ENCODE assay signal across 28 cellular contexts in the genomic region with DNA sequence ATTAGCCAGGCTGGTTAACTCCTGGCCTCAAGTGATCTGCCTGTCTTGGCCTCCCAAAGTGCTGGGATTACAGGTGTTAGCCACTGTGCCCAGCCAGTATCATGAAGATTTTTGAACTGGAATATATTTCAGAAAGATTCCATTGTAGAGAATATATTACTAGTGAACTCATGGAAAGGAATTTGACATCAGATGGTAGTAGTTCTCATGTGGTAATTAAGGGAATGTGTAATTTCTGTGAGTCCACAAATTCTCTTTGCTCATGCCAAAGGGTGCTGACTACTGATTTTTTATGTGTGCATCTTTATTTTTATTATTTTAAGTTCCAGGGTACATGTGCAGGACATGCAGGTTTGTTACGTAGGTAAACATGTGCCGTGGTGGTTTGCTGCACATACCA.
"Had no signal": no experiment of that assay in that cellular context is flagged by ENCODE, and none has a peak within 500 bp of the region (broad histone marks: within the 10 kb centered on the region; RNA-seq: fewer than 3 reads in every experiment).

No MANE protein-coding gene starts in this region.

- FAIRE-seq: endometrium, islet of Langerhans had no signal

- H3K4me1 ChIP-seq: gastrocnemius medialis, prostate gland, right atrium auricular region, spleen, testis, vagina had no signal

- H3K36me3 ChIP-seq: gastrocnemius medialis, ovary, prostate gland, right atrium auricular region, vagina had no signal

- H3K9me3 ChIP-seq: gastrocnemius medialis, neutrophil, ovary, prostate gland, right atrium auricular region, spleen, testis, vagina had no signal

- DNase-seq: activated B cell treated with CpG ODN at 0.5 μM for 24 hours; activated CD4-positive, alpha-beta T cell treated with anti-CD3 and anti-CD28 coated beads for 36 hours; activated CD4-positive, alpha-beta T cell treated with anti-CD3 and anti-CD28 coated beads, Interleukin-2, amount 50 U/mL, for 4 hours; activated CD8-positive, alpha-beta memory T cell treated with anti-CD3 and anti-CD28 coated beads for 24 hours; activated CD8-positive, alpha-beta memory T cell treated with anti-CD3 and anti-CD28 coated beads, Interleukin-2, amount 50 U/mL, for 4 hours; activated T-cell treated with anti-CD3 and anti-CD28 coated beads, Interleukin-2, amount 50 U/mL, for 24 hours; amniotic stem cell; cerebellar nuclear complex; cortex of kidney; gastrocnemius medialis; head of caudate nucleus; hypothalamus; left cardiac atrium; midbrain; ovary; spleen; stimulated activated CD4-positive, alpha-beta T cell treated with anti-CD3 and anti-CD28 coated beads, Interleukin-4, amount 100 ng/mL, for 1 hour; stimulated activated naive CD4-positive, alpha-beta T cell; testis had no signal

- H3K27ac ChIP-seq: gastrocnemius medialis, neutrophil, ovary, prostate gland, right atrium auricular region, spleen, testis, vagina had no signal

- H3K27me3 ChIP-seq: gastrocnemius medialis, neutrophil, ovary, right atrium auricular region, spleen, testis, vagina had no signal

- ATAC-seq: activated CD4-positive, alpha-beta T cell treated with anti-CD3 and anti-CD28 coated beads for 36 hours; activated naive CD4-positive, alpha-beta T cell treated with anti-CD3 and anti-CD28 coated beads, Interleukin-2, amount 50 U/mL, for 72 hours; activated T-helper 17 cell treated with anti-CD3 and anti-CD28 coated beads, Interleukin-2, amount 50 U/mL, for 72 hours; gastrocnemius medialis; left cardiac atrium; natural killer cell treated with Interleukin-12 subunit alpha and Interleukin-12 subunit beta and Interleukin-15 and Interleukin-18, amount 100 ng/mL, for 72 hours had no signal

- H3K4me3 ChIP-seq: gastrocnemius medialis, ovary, prostate gland, right atrium auricular region, spleen, testis, vagina had no signal
